In genomic region chr11:5923427-5923776, GRCh38 we compare ENCODE assay signal across 15 cellular contexts. TPM values are rescaled to one million over a fixed set of nuclear protein-coding genes. Genes with fewer than 3 reads are reported as not detected.
DNase-seq lines count a peak whose midpoint lies in the region; ATAC-seq and TF ChIP-seq lines count a peak whose summit lies in the region.
"Had no signal": no experiment of that assay in that cellular context is flagged by ENCODE, and none has a peak within 500 bp of the region (broad histone marks: within the 10 kb centered on the region; RNA-seq: fewer than 3 reads in every experiment).

No MANE protein-coding gene starts in this region.

- H3K36me3 ChIP-seq in Karpas-422 (ENCODE audit: insufficient read depth, low read length) (no peaks in the 10 kb centered on the region), ascending aorta (no peaks in the 10 kb centered on the region)

- H3K9me2 ChIP-seq in Karpas-422 (replicated peaks; ENCODE audit: insufficient read depth, low read length) = no peaks in the 10 kb centered on the region

- H3K27me3 ChIP-seq in Karpas-422 (ENCODE audit: low read length) (no peaks in the 10 kb centered on the region), ascending aorta (no peaks in the 10 kb centered on the region)

- peak; percentile 47 for ATAC-seq in GM18502 (IDR thresholded peaks at IDR 0.05; ENCODE audit: poor library complexity, unreplicated experiment)
- ATAC-seq in GM19397 (IDR thresholded peaks at IDR 0.05; ENCODE audit: unreplicated experiment) = peak; percentile 26
- ATAC-seq in HG02759 (IDR thresholded peaks at IDR 0.05; ENCODE audit: unreplicated experiment) = peak; percentile 42
- ATAC-seq in HG03432 (IDR thresholded peaks at IDR 0.05; ENCODE audit: unreplicated experiment) = peak; percentile 66
- ATAC-seq in HG03280 (IDR thresholded peaks at IDR 0.05; ENCODE audit: unreplicated experiment) = no peak
- ATAC-seq: Right ventricle myocardium inferior had no signal

- H3K4me1 ChIP-seq in Karpas-422 (ENCODE audit: low read length) = no peaks in the 10 kb centered on the region
- H3K4me1 ChIP-seq in ascending aorta = no peaks in the 10 kb centered on the region

- H3K4me2 ChIP-seq in Karpas-422 (ENCODE audit: low read depth, low read length, poor library complexity, severe bottlenecking) = no peak overlapping the region

- H2AFZ ChIP-seq in Karpas-422 (ENCODE audit: low read length) = no peak overlapping the region

- no peak overlapping the region for H3K4me3 ChIP-seq in Karpas-422 (ENCODE audit: low read length)
- H3K4me3 ChIP-seq in coronary artery = no peak overlapping the region
- H3K4me3 ChIP-seq in ascending aorta = no peak overlapping the region

- H3K79me2 ChIP-seq in Karpas-422 (ENCODE audit: low read length) = no peaks in the 10 kb centered on the region

- TF ChIP-seq CTCF in coronary artery (IDR thresholded peaks at IDR 0.05) = no peak
- no peak for TF ChIP-seq CTCF in ascending aorta (IDR thresholded peaks at IDR 0.05)

- intact Hi-C loops in ascending aorta (cut with DNase I) = no loop called here

- no peak for DNase-seq in Karpas-422
- no peak for DNase-seq in coronary artery (ENCODE audit: low spot score)
- no peak for DNase-seq in ascending aorta (ENCODE audit: low spot score in 2 of 2)
- DNase-seq: amniotic stem cell, IMR-90, NCI-H1436 treated with DMSO at 0.1 percent for 48 hours had no signal

- no peaks in the 10 kb centered on the region for H4K20me1 ChIP-seq in Karpas-422 (ENCODE audit: insufficient read depth, low read depth, low read length)

- H3K9ac ChIP-seq in Karpas-422 (ENCODE audit: low read length) = no peak overlapping the region

- H3K27ac ChIP-seq in Karpas-422 (ENCODE audit: low read length) (no peak overlapping the region), coronary artery (no peak overlapping the region), ascending aorta (no peak overlapping the region)

- H3K9me3 ChIP-seq in Karpas-422 (ENCODE audit: low read length) = no peaks in the 10 kb centered on the region
- no peaks in the 10 kb centered on the region for H3K9me3 ChIP-seq in ascending aorta

RNA-seq across cellular contexts. Expression of gene OR56A3, which starts 18.6 kb away (rescaled TPM):
- total RNA-seq in Karpas-422 (2014; rRNA removed; shearing (Covaris generic); ENCODE audit: low replicate concordance) = not detected in 2 replicates
- not detected for total RNA-seq in ascending aorta
- total RNA-seq: H4, IMR-90, mucosa of gallbladder, progenitor cell of endocrine pancreas, Right ventricle myocardium inferior had no signal

RNA-seq across cellular contexts. Expression of gene OR52E5, which starts 30.4 kb away (rescaled TPM):
- not detected in 2 replicates for total RNA-seq in Karpas-422 (2014; rRNA removed; shearing (Covaris generic); ENCODE audit: low replicate concordance)
- not detected for total RNA-seq in ascending aorta
- total RNA-seq: H4, IMR-90, mucosa of gallbladder, progenitor cell of endocrine pancreas, Right ventricle myocardium inferior had no signal

RNA-seq across cellular contexts. Expression of gene OR52E4, which starts 43.0 kb away (rescaled TPM):
- not detected in 2 replicates for total RNA-seq in Karpas-422 (2014; rRNA removed; shearing (Covaris generic); ENCODE audit: low replicate concordance)
- total RNA-seq in ascending aorta = not detected
- total RNA-seq: H4, IMR-90, mucosa of gallbladder, progenitor cell of endocrine pancreas, Right ventricle myocardium inferior had no signal

RNA-seq across cellular contexts. Expression of gene OR56A5, which starts 44.9 kb away (rescaled TPM):
- total RNA-seq in Karpas-422 (2014; rRNA removed; shearing (Covaris generic); ENCODE audit: low replicate concordance) = not detected in 2 replicates
- total RNA-seq in ascending aorta = not detected
- total RNA-seq: H4, IMR-90, mucosa of gallbladder, progenitor cell of endocrine pancreas, Right ventricle myocardium inferior had no signal
